In the genomic region with DNA sequence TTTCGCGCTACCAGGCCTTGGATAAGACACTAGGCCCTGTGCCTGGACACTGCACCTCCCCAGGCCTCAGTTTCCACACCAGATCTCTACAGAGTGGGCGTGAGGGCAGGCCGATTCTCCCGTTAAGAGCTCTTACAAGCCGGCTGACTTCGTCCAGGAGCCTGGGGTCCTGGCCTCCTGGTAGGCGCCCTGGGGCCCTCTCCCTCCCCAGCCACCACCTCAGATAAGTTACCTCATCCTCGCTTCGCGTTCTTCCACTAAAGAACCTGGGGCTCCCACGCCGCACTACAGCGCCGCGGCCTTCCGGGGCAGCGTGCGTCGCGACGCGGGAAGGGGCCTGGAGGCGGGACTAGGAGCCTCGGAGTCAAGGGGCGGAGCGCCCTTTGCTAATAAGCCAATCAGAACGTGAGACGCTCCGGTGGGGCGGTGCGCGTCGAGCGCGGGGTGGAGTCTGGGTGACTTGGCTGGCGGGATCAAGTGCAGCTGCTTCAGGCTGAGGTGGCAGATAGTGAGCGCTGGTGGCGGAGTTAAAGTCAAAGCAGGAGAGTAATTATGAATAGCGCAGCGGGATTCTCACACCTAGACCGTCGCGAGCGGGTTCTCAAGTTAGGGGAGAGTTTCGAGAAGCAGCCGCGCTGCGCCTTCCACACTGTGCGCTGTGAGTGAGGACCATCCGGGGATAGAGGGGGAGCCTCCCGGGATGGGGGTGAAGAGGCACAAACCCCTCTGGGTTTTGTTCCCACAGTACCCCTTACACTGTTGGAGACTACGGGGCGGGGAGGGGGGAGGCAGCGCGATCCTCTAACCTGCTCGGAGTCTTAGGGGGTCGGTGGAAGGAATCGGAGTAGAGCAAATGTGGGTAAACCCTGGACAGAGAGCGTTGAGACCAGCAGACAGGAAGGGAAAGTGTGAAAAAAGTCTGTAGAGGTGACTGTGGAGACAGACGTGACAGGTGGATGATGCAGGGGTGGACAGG, we compare ENCODE assay signal across 8 cellular contexts.
DNase-seq lines count a peak whose midpoint lies in the region; ATAC-seq, FAIRE-seq and TF ChIP-seq lines count a peak whose summit lies in the region.

Gene EAF2 (plus strand): TSS at position 476 of the 976 bp plus-strand sequence. CDS start 77 bp downstream, at position 553.
Gene IQCB1 (minus strand): TSS at position 327 of the 976 bp plus-strand sequence. CDS start 6,100 bp downstream, outside the sequence.

- FAIRE-seq in islet of Langerhans (lab: Jason Lieb, UNC): peak; percentile 9

- TF ChIP-seq CTCF in AG09309 (IDR thresholded peaks at IDR 0.05; ENCODE audit: control insufficient read depth, insufficient read depth, low read depth, low read length, missing control alignments): no peak

- H3K27ac Mint-ChIP-seq in central memory CD8-positive, alpha-beta T cell (ENCODE audit: low read depth): peak within 1 kb of the TSS; percentile 94

- H3K4me3 Mint-ChIP-seq in central memory CD8-positive, alpha-beta T cell: peak within 1 kb of the TSS; percentile 94

- ATAC-seq in GM19023 (IDR thresholded peaks at IDR 0.05; ENCODE audit: unreplicated experiment) (peak; percentile 99), HG03280 (IDR thresholded peaks at IDR 0.05; ENCODE audit: unreplicated experiment) (peak; percentile 98)
- peak; percentile 96 for ATAC-seq in central memory CD8-positive, alpha-beta T cell (replicated peaks; ENCODE audit: extremely low read depth, poor library complexity, severe bottlenecking)

- H3K4me1 Mint-ChIP-seq in central memory CD8-positive, alpha-beta T cell: peaks cover 43% of the 10 kb centered on the region

- H3K4me3 ChIP-seq in AG09309 (ENCODE audit: control insufficient read depth, low read depth, low read length): peak within 1 kb of the TSS; percentile 88

- H3K27me3 Mint-ChIP-seq in central memory CD8-positive, alpha-beta T cell: no peaks in the 10 kb centered on the region

- no peaks in the 10 kb centered on the region for H3K9me3 Mint-ChIP-seq in central memory CD8-positive, alpha-beta T cell

- DNase-seq in AG09309 (ENCODE audit: low read depth) (peak; percentile 74), NCI-H345 treated with DMSO at 0.1 percent for 48 hours (lab: John Stamatoyannopoulos, UW; ENCODE audit: unreplicated experiment) (peak; percentile 48)
- peak; percentile 84 to 89 (median 88) for DNase-seq in activated CD4-positive, CD25-positive, alpha-beta regulatory T cell (lab: John Stamatoyannopoulos, UW)
- DNase-seq in central memory CD8-positive, alpha-beta T cell (ENCODE audit: low spot score in 2 of 2): peak; percentile 97
- DNase-seq in stimulated activated CD4-positive, alpha-beta T cell treated with anti-CD3 and anti-CD28 coated beads, Interleukin-12 subunit alpha, Interleukin-12 subunit beta, amount 100 ng/mL, for 4 hours: peak; percentile 92

- H3K36me3 Mint-ChIP-seq in central memory CD8-positive, alpha-beta T cell (ENCODE audit: insufficient read depth): peaks cover 21% of the 10 kb centered on the region

Comparison
In these comparisons a context has a peak if more than half of its experiments do, and no peak if none do; other contexts are left out.
1. Peak in every context shown above with its lines: DNase-seq, ATAC-seq and H3K4me3 ChIP-seq.